In the genomic region with DNA sequence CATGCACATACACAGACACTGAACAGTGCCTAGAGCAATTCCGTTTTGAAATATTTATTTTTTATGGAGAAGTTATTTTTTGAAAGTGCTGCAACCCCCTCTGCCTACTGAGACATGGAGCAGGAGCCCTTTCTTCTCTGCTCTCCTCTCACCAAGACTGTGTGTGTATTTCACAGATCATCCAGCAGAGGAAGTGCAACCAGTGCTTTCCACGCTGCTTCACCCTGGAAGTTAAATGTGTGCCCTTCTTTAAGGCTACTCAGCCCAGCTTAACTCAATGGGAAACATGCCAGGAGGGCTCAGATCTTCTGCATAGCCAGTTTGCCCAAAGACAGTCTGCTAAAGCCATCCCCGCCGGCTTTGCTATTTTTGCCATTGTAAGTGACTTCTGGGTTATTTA, we compare ENCODE assay signal across 13 cellular contexts.
DNase-seq lines count a peak whose midpoint lies in the region; ATAC-seq and TF ChIP-seq lines count a peak whose summit lies in the region.
"Had no signal": no experiment of that assay in that cellular context is flagged by ENCODE, and none has a peak within 500 bp of the region (broad histone marks: within the 10 kb centered on the region; RNA-seq: fewer than 3 reads in every experiment).

No MANE protein-coding gene starts in this region.

- no peak overlapping the region for H3K4me2 ChIP-seq in neural cell (ENCODE audit: low read length)

- H3K27ac ChIP-seq in endodermal cell (ENCODE audit: low read depth, low read length), result no peak overlapping the region
- H3K27ac ChIP-seq in neural cell (ENCODE audit: low read length), result no peak overlapping the region
- H3K27ac ChIP-seq: esophagus squamous epithelium had no signal

- peak; percentile 19 for DNase-seq in D341Med (ENCODE audit: low spot score)
- DNase-seq in NCI-H82 (lab: John Stamatoyannopoulos, UW), result peak; percentile 70
- DNase-seq in endodermal cell, result peak; percentile 72
- no peak for DNase-seq in SHP77 treated with DMSO at 0.1 percent for 48 hours (lab: John Stamatoyannopoulos, UW)
- DNase-seq in ACHN, result no peak
- DNase-seq in effector CD4-positive, alpha-beta T cell, result no peak
- DNase-seq: activated naive CD4-positive, alpha-beta T cell treated with anti-CD3 and anti-CD28 coated beads, Interleukin-2, amount 10 ng/mL, durations not matched to agents 7 days and 5 days; DMS79 treated with DMSO at 0.1 percent for 48 hours; esophagus squamous epithelium; naive B cell had no signal

- no peaks in the 10 kb centered on the region for H3K27me3 Mint-ChIP-seq in endodermal cell (ENCODE audit: insufficient read depth)
- H3K27me3 Mint-ChIP-seq: activated naive CD4-positive, alpha-beta T cell treated with anti-CD3 and anti-CD28 coated beads, Interleukin-2, amount 10 ng/mL, durations not matched to agents 7 days and 5 days; IgD-negative memory B cell had no signal

- no peak overlapping the region for H3K9ac ChIP-seq in endodermal cell (ENCODE audit: extremely low read depth, low read length, poor library complexity, severe bottlenecking)
- H3K9ac ChIP-seq in neural cell (ENCODE audit: low read length), result no peak overlapping the region

- TF ChIP-seq RAD21 in neural cell (conservative IDR thresholded peaks at IDR 0.05), result no peak

- H3K4me3 Mint-ChIP-seq in endodermal cell, result no peak overlapping the region
- H3K4me3 Mint-ChIP-seq: activated naive CD4-positive, alpha-beta T cell treated with anti-CD3 and anti-CD28 coated beads, Interleukin-2, amount 10 ng/mL, durations not matched to agents 7 days and 5 days; IgD-negative memory B cell; naive B cell had no signal

- ATAC-seq in GM18909 (IDR thresholded peaks at IDR 0.05; ENCODE audit: poor library complexity, unreplicated experiment), result no peak

- no peaks in the 10 kb centered on the region for H3K36me3 Mint-ChIP-seq in endodermal cell (ENCODE audit: low read depth)
- H3K36me3 Mint-ChIP-seq: activated naive CD4-positive, alpha-beta T cell treated with anti-CD3 and anti-CD28 coated beads, Interleukin-2, amount 10 ng/mL, durations not matched to agents 7 days and 5 days; naive B cell had no signal

- in situ Hi-C loops in ACHN (cut with HindIII; ENCODE audit: low pct_ligation_motif_present, low pct_unique_long_range_greater_than_20kb, low sequenced_read_pairs), result no loop called here

- H3K9me2 ChIP-seq in neural cell (ENCODE audit: insufficient read depth, low read length), result no peaks in the 10 kb centered on the region

- H3K27me3 ChIP-seq in endodermal cell (ENCODE audit: control insufficient read depth, insufficient read depth, low read length, poor library complexity, severe bottlenecking), result no peaks in the 10 kb centered on the region
- H3K27me3 ChIP-seq in neural cell (ENCODE audit: insufficient read depth, low read depth, low read length), result no peaks in the 10 kb centered on the region
- H3K27me3 ChIP-seq: esophagus squamous epithelium had no signal

- H4K20me1 ChIP-seq in neural cell (ENCODE audit: insufficient read depth), result no peaks in the 10 kb centered on the region

- TF ChIP-seq EP300 in neural cell (conservative IDR thresholded peaks at IDR 0.05; ENCODE audit: poor library complexity, severe bottlenecking), result no peak

- H3K4me3 ChIP-seq in endodermal cell (ENCODE audit: low read length), result no peak overlapping the region
- H3K4me3 ChIP-seq in neural cell (ENCODE audit: low read length), result no peak overlapping the region
- H3K4me3 ChIP-seq: esophagus squamous epithelium had no signal

- H3K4me1 ChIP-seq in endodermal cell (ENCODE audit: control insufficient read depth, insufficient read depth, low read length), result peaks cover 10% of the 10 kb centered on the region

- H3K27ac Mint-ChIP-seq in endodermal cell, result no peak overlapping the region
- H3K27ac Mint-ChIP-seq: activated naive CD4-positive, alpha-beta T cell treated with anti-CD3 and anti-CD28 coated beads, Interleukin-2, amount 10 ng/mL, durations not matched to agents 7 days and 5 days; IgD-negative memory B cell; naive B cell had no signal

- no peaks in the 10 kb centered on the region for H3K36me3 ChIP-seq in endodermal cell (ENCODE audit: control insufficient read depth, insufficient read depth, low read length)
- H3K36me3 ChIP-seq in neural cell (ENCODE audit: insufficient read depth, low read length), result no peaks in the 10 kb centered on the region
- H3K36me3 ChIP-seq: esophagus squamous epithelium had no signal

- H3K4me1 Mint-ChIP-seq in endodermal cell, result peaks cover 20% of the 10 kb centered on the region
- H3K4me1 Mint-ChIP-seq: activated naive CD4-positive, alpha-beta T cell treated with anti-CD3 and anti-CD28 coated beads, Interleukin-2, amount 10 ng/mL, durations not matched to agents 7 days and 5 days; IgD-negative memory B cell had no signal

- H3K9me3 ChIP-seq in endodermal cell (ENCODE audit: control insufficient read depth, low read length), result no peaks in the 10 kb centered on the region
- H3K9me3 ChIP-seq in neural cell (ENCODE audit: low read length), result no peaks in the 10 kb centered on the region
- H3K9me3 ChIP-seq: esophagus squamous epithelium had no signal

- no peaks in the 10 kb centered on the region for H3F3A ChIP-seq in neural cell (ENCODE audit: insufficient read depth, low read length, poor library complexity, severe bottlenecking)

- 80 to 81% methylated on average over 1 to 4 of the region's 4 CpGs for WGBS in endodermal cell (ENCODE audit: insufficient coverage in 1 of 2, insufficient read length in 1 of 2), 2 experiments

- H3K79me2 ChIP-seq in neural cell (replicated peaks; ENCODE audit: insufficient read depth, low read length), result no peaks in the 10 kb centered on the region

- no peak overlapping the region for H2AFZ ChIP-seq in neural cell (ENCODE audit: low read depth, low read length)

- H3K9me3 Mint-ChIP-seq in endodermal cell, result no peaks in the 10 kb centered on the region
- H3K9me3 Mint-ChIP-seq: naive B cell had no signal

- TF ChIP-seq CTCF in endodermal cell (conservative IDR thresholded peaks at IDR 0.05) (peak; percentile 72), neural cell (IDR thresholded peaks at IDR 0.05; ENCODE audit: poor library complexity, severe bottlenecking) (peak; percentile 27)

TF ChIP-seq in neural cell, 6 proteins besides CTCF, POLR2A, EP300 and RAD21:
- no peak for TF ChIP-seq MXI1 (conservative IDR thresholded peaks at IDR 0.05; ENCODE audit: poor library complexity, severe bottlenecking)
- TF ChIP-seq SMC3 (conservative IDR thresholded peaks at IDR 0.05; ENCODE audit: poor library complexity), result peak; percentile 13
- no peak for TF ChIP-seq EZH2 (IDR thresholded peaks at IDR 0.05; ENCODE audit: borderline replicate concordance, insufficient read depth, low read length, poor library complexity, severe bottlenecking)
- no peak for TF ChIP-seq TAF1 (IDR thresholded peaks at IDR 0.05; ENCODE audit: low read depth)

Comparison
In these comparisons a context has a peak if more than half of its experiments do, and no peak if none do; other contexts are left out.
1. DNase-seq: peak in D341Med (single experiment), NCI-H82 (single experiment) and endodermal cell (single experiment); none in SHP77 treated with DMSO at 0.1 percent for 48 hours (single experiment), ACHN (single experiment) and effector CD4-positive, alpha-beta T cell (single experiment).